8 cellular contexts compared by ENCODE assay signal in the genomic region with DNA sequence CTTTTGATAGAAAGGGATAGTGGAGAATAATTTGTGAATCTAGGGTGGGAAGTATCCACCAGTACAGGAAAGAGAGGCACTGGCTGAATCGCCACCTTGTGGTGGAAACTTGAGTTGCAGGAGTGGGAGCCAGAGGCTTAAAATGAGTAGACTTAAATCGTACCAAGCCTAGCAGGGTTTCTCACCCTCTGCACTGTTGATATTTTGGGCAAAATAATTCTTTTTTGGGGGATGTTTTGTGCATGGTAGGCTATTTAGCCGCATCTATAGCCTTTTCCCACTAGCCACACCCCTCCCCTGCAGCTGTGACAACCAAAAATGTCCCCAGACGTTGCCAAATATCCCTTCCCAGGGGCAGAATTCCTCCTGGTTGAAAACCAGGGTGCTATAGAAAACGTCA.
A peak's percentile ranks its signal among the peaks of the same experiment; 100 is the strongest.
DNase-seq lines count a peak whose midpoint lies in the region; ATAC-seq and TF ChIP-seq lines count a peak whose summit lies in the region.

No MANE protein-coding gene starts in this region.

- intact Hi-C loops in CD8-positive, alpha-beta T cell (cut with DNase I, micrococcal nuclease) = loop anchor here (1.0 kb wide), 2 partner anchors 31 to 435 kb away; no protein-coding TSS in a partner anchor

- peak; percentile 82 for TF ChIP-seq CTCF in CD8-positive, alpha-beta T cell (IDR thresholded peaks at IDR 0.05)
- TF ChIP-seq CTCF in kidney epithelial cell (IDR thresholded peaks at IDR 0.05; ENCODE audit: insufficient read depth, low read length, poor library complexity, severe bottlenecking) = peak; percentile 90

- H3K27ac ChIP-seq in CD8-positive, alpha-beta T cell (ENCODE audit: low read depth, low read length) = no peak overlapping the region

- H3K27me3 ChIP-seq in CD8-positive, alpha-beta T cell (ENCODE audit: insufficient read depth, low read length) = no peaks in the 10 kb centered on the region
- H3K27me3 ChIP-seq in kidney epithelial cell (ENCODE audit: control insufficient read depth, insufficient read depth, low read length) = no peaks in the 10 kb centered on the region

- H3K36me3 Mint-ChIP-seq in CD8-positive, alpha-beta T cell = no peaks in the 10 kb centered on the region

- no peak overlapping the region for H3K27ac Mint-ChIP-seq in CD8-positive, alpha-beta T cell

- H3K4me1 Mint-ChIP-seq in CD8-positive, alpha-beta T cell (ENCODE audit: low read depth) = peaks cover 6% of the 10 kb centered on the region

- peak; percentile 59 to 87 (median 80) for DNase-seq in CD8-positive, alpha-beta T cell
- peak; percentile 26 for DNase-seq in GOT3 (lab: John Stamatoyannopoulos, UW)
- DNase-seq in NCI-H2196 (lab: John Stamatoyannopoulos, UW; ENCODE audit: unreplicated experiment) = peak; percentile 81
- peak; percentile 71 for DNase-seq in activated CD4-positive, CD25-positive, alpha-beta regulatory T cell treated with anti-CD3 and anti-CD28 coated beads, Interleukin-2, amount 50 U/mL, for 16 hours (ENCODE audit: low read depth, low spot score)
- peak; percentile 60 for DNase-seq in central memory CD4-positive, alpha-beta T cell
- DNase-seq in kidney epithelial cell (ENCODE audit: low read depth) = peak; percentile 23
- DNase-seq in stimulated activated CD4-positive, alpha-beta T cell treated with anti-CD3 and anti-CD28 coated beads, Interleukin-2, amount 100 ng/mL, for 4 hours (ENCODE audit: low read depth) = peak; percentile 71

- peaks cover 23% of the 10 kb centered on the region for H3K27me3 Mint-ChIP-seq in CD8-positive, alpha-beta T cell (ENCODE audit: low read depth)

- H3K36me3 ChIP-seq in CD8-positive, alpha-beta T cell (ENCODE audit: insufficient read depth, low read length) = no peaks in the 10 kb centered on the region
- no peaks in the 10 kb centered on the region for H3K36me3 ChIP-seq in kidney epithelial cell (ENCODE audit: control insufficient read depth, insufficient read depth, low read length)

- POLR2A ChIA-PET in CD8-positive, alpha-beta T cell (lab: Charles Lee) = interaction anchor here (1.5 kb wide), 1 partner anchor 32 kb away, joined by 9 read pairs; no protein-coding TSS in a partner anchor

- no peak overlapping the region for H3K4me3 Mint-ChIP-seq in CD8-positive, alpha-beta T cell

- CTCF ChIA-PET in CD8-positive, alpha-beta T cell (lab: Charles Lee) = interaction anchor here (0.6 to 20.6 kb wide), 14 partner anchors 9 to 390 kb away, joined by 3 to 391 read pairs (median 4); a partner anchor contains a TSS

- peak; percentile 76 for ATAC-seq in CD8-positive, alpha-beta T cell
- ATAC-seq in HG02678 (IDR thresholded peaks at IDR 0.05; ENCODE audit: unreplicated experiment) = no peak

- H3K9me3 Mint-ChIP-seq in CD8-positive, alpha-beta T cell = no peaks in the 10 kb centered on the region

- no peaks in the 10 kb centered on the region for H3K9me3 ChIP-seq in CD8-positive, alpha-beta T cell (ENCODE audit: low read length)

- H3K4me3 ChIP-seq in CD8-positive, alpha-beta T cell (ENCODE audit: low read depth, low read length) = no peak overlapping the region
- no peak overlapping the region for H3K4me3 ChIP-seq in kidney epithelial cell (ENCODE audit: low read depth, low read length)

- H3K4me1 ChIP-seq in CD8-positive, alpha-beta T cell (ENCODE audit: insufficient read depth, low read length) = no peaks in the 10 kb centered on the region

Comparison
In these comparisons a context has a peak if more than half of its experiments do, and no peak if none do; other contexts are left out.
1. DNase-seq: peak in every context shown above with its lines; median percentile 81 in NCI-H2196; 80 in CD8-positive, alpha-beta T cell; 71 in activated CD4-positive, CD25-positive, alpha-beta regulatory T cell treated with anti-CD3 and anti-CD28 coated beads, Interleukin-2, amount 50 U/mL, for 16 hours; 71 in stimulated activated CD4-positive, alpha-beta T cell treated with anti-CD3 and anti-CD28 coated beads, Interleukin-2, amount 100 ng/mL, for 4 hours; 60 in central memory CD4-positive, alpha-beta T cell; 26 in GOT3; 23 in kidney epithelial cell.